1 cellular context compared by ENCODE assay signal in genomic region chr2:46039543-46040303, GRCh38.
TF ChIP-seq lines count a peak whose summit lies in the region.

No MANE protein-coding gene starts in this region.

TF ChIP-seq in IMR-90, 13 proteins besides CTCF, POLR2A, EP300 and RAD21 (continued from another document):
- TF ChIP-seq ELK1 (IDR thresholded peaks at IDR 0.05; ENCODE audit: borderline replicate concordance, low read depth, low read length), result no peak
- TF ChIP-seq RCOR1 (IDR thresholded peaks at IDR 0.05; ENCODE audit: insufficient replicate concordance, low read length), result no peak
- TF ChIP-seq NFE2L2 (IDR thresholded peaks at IDR 0.05; ENCODE audit: low read depth, low read length), result no peak
- TF ChIP-seq FOS (IDR thresholded peaks at IDR 0.05; ENCODE audit: low read depth, low read length), result no peak
- TF ChIP-seq MXI1 (IDR thresholded peaks at IDR 0.05; ENCODE audit: borderline replicate concordance, low read depth, low read length), result no peak
- TF ChIP-seq CHD1 (IDR thresholded peaks at IDR 0.05; ENCODE audit: low read depth, low read length), result no peak
- TF ChIP-seq BHLHE40 (IDR thresholded peaks at IDR 0.05; ENCODE audit: low read depth, low read length), result no peak
